22 cellular contexts compared by ENCODE assay signal in genomic region chr2:41187683-41188082, GRCh38.
"Had no signal": no experiment of that assay in that cellular context is flagged by ENCODE, and none has a peak within 500 bp of the region (broad histone marks: within the 10 kb centered on the region; RNA-seq: fewer than 3 reads in every experiment).

No MANE protein-coding gene starts in this region.

- H3K36me3 ChIP-seq: gastrocnemius medialis, neutrophil, sigmoid colon, tibial artery had no signal

- H3K27me3 ChIP-seq: gastrocnemius medialis, neutrophil, sigmoid colon, testis, tibial artery had no signal

- H3K9ac ChIP-seq: parathyroid adenoma had no signal

- FAIRE-seq: keratinocyte had no signal

- DNase-seq: cortex of kidney; effector memory CD8-positive, alpha-beta T cell; gastrocnemius medialis; head of caudate nucleus; natural killer cell; sigmoid colon; stimulated activated CD4-positive, alpha-beta T cell treated with anti-CD3 and anti-CD28 coated beads, Interleukin-2, amount 100 ng/mL, for 24 hours; stimulated activated CD4-positive, alpha-beta T cell treated with anti-CD3 and anti-CD28 coated beads, Interleukin-4, amount 100 ng/mL, for 24 hours; stimulated activated naive CD8-positive, alpha-beta T cell treated with anti-CD3 and anti-CD28 coated beads, Interleukin-15, Interleukin-2, amounts not matched to agents 100 U/mL and 50 U/mL, for 24 hours; substantia nigra; testis; tibial artery had no signal

- H3K4me1 Mint-ChIP-seq: memory B cell; natural killer cell; neural crest cell; stimulated activated memory B cell treated with anti-CD40 and anti-IgM and Interleukin-4, amounts not matched to agents 10 μg/mL and 1 μg/mL and 100 μg/mL, for 72 hours had no signal

- H3K4me3 ChIP-seq: gastrocnemius medialis, lung, sigmoid colon, testis, tibial artery had no signal

- H3K27me3 Mint-ChIP-seq: effector memory CD8-positive, alpha-beta T cell; memory B cell; progenitor cell of endocrine pancreas; stimulated activated memory B cell treated with anti-CD40 and anti-IgM and Interleukin-4, amounts not matched to agents 10 μg/mL and 1 μg/mL and 100 μg/mL, for 72 hours; type B pancreatic cell had no signal

- H3K4me1 ChIP-seq: gastrocnemius medialis, parathyroid adenoma, sigmoid colon, testis had no signal

- H3K4me3 Mint-ChIP-seq: effector memory CD8-positive, alpha-beta T cell; memory B cell; natural killer cell; neural crest cell; stimulated activated memory B cell treated with anti-CD40 and anti-IgM and Interleukin-4, amounts not matched to agents 10 μg/mL and 1 μg/mL and 100 μg/mL, for 72 hours; type B pancreatic cell had no signal

- H3K9me3 ChIP-seq: gastrocnemius medialis, neutrophil, sigmoid colon, testis, tibial artery had no signal

- H3K27ac ChIP-seq: gastrocnemius medialis, neutrophil, parathyroid adenoma, sigmoid colon, testis had no signal

- H3K27ac Mint-ChIP-seq: effector memory CD8-positive, alpha-beta T cell; memory B cell; natural killer cell; progenitor cell of endocrine pancreas; stimulated activated memory B cell treated with anti-CD40 and anti-IgM and Interleukin-4, amounts not matched to agents 10 μg/mL and 1 μg/mL and 100 μg/mL, for 72 hours; type B pancreatic cell had no signal

- H3K9me3 Mint-ChIP-seq: neural crest cell, type B pancreatic cell had no signal

- ATAC-seq: effector memory CD8-positive, alpha-beta T cell; gastrocnemius medialis; left lobe of liver; natural killer cell; stimulated activated memory B cell treated with anti-CD40 and anti-IgM and Interleukin-4, amounts not matched to agents 10 μg/mL and 1 μg/mL and 100 μg/mL, for 72 hours; stimulated activated naive CD8-positive, alpha-beta T cell treated with anti-CD3 and anti-CD28 coated beads, Interleukin-15, Interleukin-2, amounts not matched to agents 100 U/mL and 50 U/mL, for 24 hours had no signal

- H3K36me3 Mint-ChIP-seq: memory B cell; natural killer cell; stimulated activated memory B cell treated with anti-CD40 and anti-IgM and Interleukin-4, amounts not matched to agents 10 μg/mL and 1 μg/mL and 100 μg/mL, for 72 hours; type B pancreatic cell had no signal
